ENCODE assay signal across 11 cellular contexts in the genomic region with DNA sequence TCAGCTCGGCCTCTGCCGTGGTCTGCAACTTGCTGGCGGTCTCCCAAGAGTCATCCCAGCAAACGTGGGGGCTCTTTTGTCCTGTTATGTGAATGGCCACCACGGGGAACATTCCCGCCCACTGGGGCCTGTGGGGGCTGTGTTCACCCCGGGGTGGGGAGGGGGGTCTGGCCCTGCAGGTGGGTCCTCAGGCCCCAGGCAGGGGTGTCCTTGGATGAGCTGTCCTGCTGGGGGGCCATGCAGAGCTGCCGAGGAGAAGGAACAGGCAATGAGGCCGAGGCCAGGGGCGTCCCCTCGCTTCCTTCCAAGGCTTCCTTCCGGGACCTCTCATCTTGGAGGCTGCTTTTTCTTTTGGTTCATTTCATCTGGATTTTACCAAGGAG. TPM values are rescaled to one million over a fixed set of nuclear protein-coding genes. Genes with fewer than 3 reads are reported as not detected.
DNase-seq lines count a peak whose midpoint lies in the region; ATAC-seq and TF ChIP-seq lines count a peak whose summit lies in the region.
"Had no signal": no experiment of that assay in that cellular context is flagged by ENCODE, and none has a peak within 500 bp of the region (broad histone marks: within the 10 kb centered on the region; RNA-seq: fewer than 3 reads in every experiment).

No MANE protein-coding gene starts in this region.

- intact Hi-C loops in natural killer cell (cut with micrococcal nuclease), result loop anchor here (5.0 kb wide), 1 partner anchor 1460 kb away; no protein-coding TSS in a partner anchor

- peak overlapping the region; percentile 71 for H2BK5ac ChIP-seq in mesenchymal stem cell (ENCODE audit: low read depth, low read length, poor library complexity, severe bottlenecking)

- in situ Hi-C loops in brain microvascular endothelial cell (cut with HindIII; ENCODE audit: low pct_ligation_motif_present, low sequenced_read_pairs), result no loop called here

- H3K4me1 ChIP-seq in SK-N-SH (ENCODE audit: control insufficient read depth in 1 of 2, insufficient read depth in 2 of 2, low read depth in 1 of 2, low read length in 1 of 2) (peaks cover 11 to 12% of the 10 kb centered on the region in 2 experiments), mesenchymal stem cell (ENCODE audit: control insufficient read depth, insufficient read depth, low read depth, low read length) (peaks cover 23% of the 10 kb centered on the region), subcutaneous abdominal adipose tissue (ENCODE audit: control insufficient read depth in 5 of 5, insufficient read depth in 5 of 5, low read length in 5 of 5) (peaks cover 2 to 19% (median 18%) of the 10 kb centered on the region in 5 donors)

- no peaks in the 10 kb centered on the region for H3K79me2 ChIP-seq in SK-N-SH (ENCODE audit: insufficient read depth)

- peak overlapping the region; percentile 64 for H2BK15ac ChIP-seq in mesenchymal stem cell (ENCODE audit: low read depth, poor library complexity, severe bottlenecking)

- no peak for TF ChIP-seq RAD21 in SK-N-SH (IDR thresholded peaks at IDR 0.05; ENCODE audit: low read length)

- H3K14ac ChIP-seq in mesenchymal stem cell (ENCODE audit: low read length in 2 of 2), result no peak overlapping the region

- 73% methylated on average over 12 of the region's 12 CpGs for WGBS in SK-N-SH (ENCODE audit: low lambda C conversion rate)
- WGBS in mesenchymal stem cell, result 64% methylated on average over 12 of the region's 12 CpGs

- CTCF ChIA-PET in SK-N-SH (lab: Yijun Ruan, JAX), result interaction anchor here (0.6 to 11.1 kb wide), 24 partner anchors 9 to 1618 kb away, joined by 3 to 244 read pairs (median 5); partner anchors contain the start of gene KLF6

- peak overlapping the region; percentile 7 to 51 for H2BK12ac ChIP-seq in mesenchymal stem cell (ENCODE audit: low read length in 2 of 2)

- H3K18ac ChIP-seq in mesenchymal stem cell (ENCODE audit: low read depth in 1 of 2, low read length in 2 of 2), result peak overlapping the region; percentile 53 to 76

- H4K20me1 ChIP-seq in SK-N-SH (ENCODE audit: insufficient read depth), result no peaks in the 10 kb centered on the region

- H3K36me3 ChIP-seq in SK-N-SH (replicated peaks in 1 of 2; ENCODE audit: control insufficient read depth in 1 of 2, insufficient read depth in 2 of 2, low read length in 1 of 2) (no peaks in the 10 kb centered on the region), brain microvascular endothelial cell (replicated peaks) (no peaks in the 10 kb centered on the region), mesenchymal stem cell (ENCODE audit: control insufficient read depth in 1 of 2, insufficient read depth in 2 of 2, low read depth in 1 of 2, low read length in 2 of 2) (peaks cover 0 to 2% of the 10 kb centered on the region in 2 experiments), subcutaneous abdominal adipose tissue (ENCODE audit: control insufficient read depth in 5 of 5, insufficient read depth in 5 of 5, low read length in 5 of 5) (no peaks in the 10 kb centered on the region)
- H3K36me3 ChIP-seq: thyroid gland had no signal

- H2AFZ ChIP-seq in SK-N-SH (ENCODE audit: low read depth) (peak overlapping the region; percentile 61; the same call in 1 of the 2 replicates), mesenchymal stem cell (ENCODE audit: low read depth, low read length) (no peak overlapping the region)

- no peaks in the 10 kb centered on the region for H3F3A ChIP-seq in SK-N-SH (replicated peaks; ENCODE audit: insufficient read depth)

- no peaks in the 10 kb centered on the region for H3K9me2 ChIP-seq in SK-N-SH

- H3K4me3 ChIP-seq in SK-N-SH (ENCODE audit: low read depth in 2 of 2, low read length in 1 of 2) (no peak overlapping the region), brain microvascular endothelial cell (ENCODE audit: low read depth, low read length) (peak overlapping the region; percentile 3), mesenchymal stem cell (ENCODE audit: insufficient read depth in 1 of 2, low read depth in 1 of 2, low read length in 2 of 2) (peak overlapping the region in 1 of 2 experiments; percentile 73), subcutaneous abdominal adipose tissue (ENCODE audit: low read depth in 1 of 5, low read length in 5 of 5) (peak overlapping the region in 4 of 5 donors; percentile 32 to 55 (median 51))
- H3K4me3 ChIP-seq: thyroid gland had no signal

- no peaks in the 10 kb centered on the region for H3K9me3 ChIP-seq in SK-N-SH
- H3K9me3 ChIP-seq in mesenchymal stem cell (ENCODE audit: control insufficient read depth, low read length), result no peaks in the 10 kb centered on the region
- no peaks in the 10 kb centered on the region for H3K9me3 ChIP-seq in subcutaneous abdominal adipose tissue (ENCODE audit: control insufficient read depth in 5 of 5, low read length in 5 of 5)
- H3K9me3 ChIP-seq: thyroid gland had no signal

- no peak overlapping the region for H3K4me3 Mint-ChIP-seq in type B pancreatic cell
- no peak overlapping the region for H3K4me3 Mint-ChIP-seq in natural killer cell

- no peak for TF ChIP-seq EP300 in SK-N-SH (IDR thresholded peaks at IDR 0.05; ENCODE audit: borderline replicate concordance in 1 of 2, low read depth in 1 of 2, low read length in 1 of 2)

- H3K4me2 ChIP-seq in SK-N-SH (peak overlapping the region; percentile 69; the same call in 1 of the 2 replicates), mesenchymal stem cell (ENCODE audit: low read length, poor library complexity, severe bottlenecking) (peak overlapping the region; percentile 20)

- no peaks in the 10 kb centered on the region for H3K36me3 Mint-ChIP-seq in type B pancreatic cell
- H3K36me3 Mint-ChIP-seq in natural killer cell, result no peaks in the 10 kb centered on the region

- H3K4me1 Mint-ChIP-seq in type B pancreatic cell (ENCODE audit: unreplicated experiment) (peaks cover 25% of the 10 kb centered on the region), natural killer cell (peaks cover 22 to 33% of the 10 kb centered on the region in 2 donors)

- H3K23ac ChIP-seq in mesenchymal stem cell (ENCODE audit: low read length in 2 of 2), result no peak overlapping the region

- DNase-seq in SK-N-SH (no peak), brain microvascular endothelial cell (no peak), mesenchymal stem cell (no peak), occipital lobe (lab: John Stamatoyannopoulos, UW) (no peak), type B pancreatic cell (ENCODE audit: extremely low spot score, unreplicated experiment) (no peak), natural killer cell (no peak)
- DNase-seq: DMS 273 treated with DMSO at 0.1 percent for 48 hours had no signal

- peak overlapping the region; percentile 63; the same call in 1 of the 2 replicates for H3K9ac ChIP-seq in SK-N-SH
- peak overlapping the region; percentile 70 for H3K9ac ChIP-seq in mesenchymal stem cell (ENCODE audit: low read length)
- no peak overlapping the region for H3K9ac ChIP-seq in subcutaneous abdominal adipose tissue (ENCODE audit: low read length in 5 of 5)

- H3K27ac Mint-ChIP-seq in type B pancreatic cell (no peak overlapping the region), natural killer cell (no peak overlapping the region)

- POLR2A ChIA-PET in SK-N-SH (lab: Yijun Ruan, JAX), result no interaction called here

- H3K27me3 ChIP-seq in SK-N-SH (ENCODE audit: insufficient read depth) (no peaks in the 10 kb centered on the region), brain microvascular endothelial cell (replicated peaks) (no peaks in the 10 kb centered on the region), mesenchymal stem cell (ENCODE audit: control insufficient read depth in 1 of 2, insufficient read depth in 1 of 2, low read length in 2 of 2) (peaks cover 6 to 31% of the 10 kb centered on the region in 2 experiments), subcutaneous abdominal adipose tissue (ENCODE audit: control insufficient read depth in 5 of 5, insufficient read depth in 4 of 5, low read length in 5 of 5) (peaks cover 0 to 8% (median 0%) of the 10 kb centered on the region in 5 donors)
- H3K27me3 ChIP-seq: thyroid gland had no signal

- no peaks in the 10 kb centered on the region for H3K79me1 ChIP-seq in mesenchymal stem cell (replicated peaks; ENCODE audit: low read length, poor library complexity, severe bottlenecking)

- H4K8ac ChIP-seq in mesenchymal stem cell (ENCODE audit: low read length), result peak overlapping the region; percentile 16

- H3K9me3 Mint-ChIP-seq in type B pancreatic cell, result no peaks in the 10 kb centered on the region
- no peaks in the 10 kb centered on the region for H3K9me3 Mint-ChIP-seq in natural killer cell

- ATAC-seq in SK-N-SH treated with all-trans-retinoic acid at 6 μM for 48 hours, result no peak
- ATAC-seq in natural killer cell, result no peak

- H3K4ac ChIP-seq in mesenchymal stem cell (ENCODE audit: low read depth in 1 of 2, low read length in 2 of 2), result peak overlapping the region in 1 of 2 experiments; percentile 20

- H3K27me3 Mint-ChIP-seq in type B pancreatic cell (peaks cover 17% of the 10 kb centered on the region), natural killer cell (ENCODE audit: low read depth in 2 of 2) (peaks cover 60 to 77% of the 10 kb centered on the region in 2 donors)

- H3K27ac ChIP-seq in SK-N-SH (ENCODE audit: low read depth in 2 of 2, low read length in 1 of 2) (peak overlapping the region; percentile 59 to 84), brain microvascular endothelial cell (peak overlapping the region; percentile 77), mesenchymal stem cell (ENCODE audit: low read length, poor library complexity, severe bottlenecking) (peak overlapping the region; percentile 77), subcutaneous abdominal adipose tissue (ENCODE audit: low read depth, low read length) (no peak overlapping the region)
- H3K27ac ChIP-seq: 22Rv1, thyroid gland had no signal

- peak overlapping the region; percentile 8 for H4K91ac ChIP-seq in mesenchymal stem cell (ENCODE audit: low read length)

- peak overlapping the region; percentile 76 for H2BK120ac ChIP-seq in mesenchymal stem cell (ENCODE audit: low read depth, low read length)

- peak overlapping the region; percentile 57 for H2AK5ac ChIP-seq in mesenchymal stem cell (ENCODE audit: low read length, severe bottlenecking)

- TF ChIP-seq CTCF in SK-N-SH (IDR thresholded peaks at IDR 0.05) (no peak), brain microvascular endothelial cell (IDR thresholded peaks at IDR 0.05; ENCODE audit: low read depth, low read length, missing control alignments) (no peak), type B pancreatic cell (conservative IDR thresholded peaks at IDR 0.05) (no peak), natural killer cell (IDR thresholded peaks at IDR 0.05) (no peak)

TF ChIP-seq in SK-N-SH treated with all-trans-retinoic acid at 6 μM for 48 hours, 23 proteins besides CTCF, POLR2A, EP300 and RAD21 (continues in another document):
- TF ChIP-seq PPARA (CRISPR knock-in tag; IDR thresholded peaks at IDR 0.05; ENCODE audit: borderline replicate concordance) (no peak), ZFP30 (CRISPR knock-in tag; IDR thresholded peaks at IDR 0.05) (no peak)

RNA-seq across cellular contexts. Expression of gene PITRM1, which starts 24.4 kb away (rescaled TPM):
- 45.9 and 79.6 TPM in 2 replicates for polyA plus RNA-seq in SK-N-SH (2012; rRNA removed)
- 46.3 and 52.8 TPM in 2 replicates for polyA plus RNA-seq in SK-N-SH (2012; cell fraction: cytosol; rRNA removed)
- 185 and 200 TPM in 2 replicates for polyA plus RNA-seq in SK-N-SH (2012; cell fraction: nucleus; rRNA removed)
- 53.6 TPM for polyA plus RNA-seq in mesenchymal stem cell (2013, experiment 1 of 2)
- polyA plus RNA-seq in mesenchymal stem cell (2013, experiment 2 of 2), result 50.9 TPM
- total RNA-seq in occipital lobe, result 38.8 TPM
- total RNA-seq in type B pancreatic cell (ENCODE audit: low replicate concordance), result 57.0 and 62.3 TPM in 2 replicates
- 10 to 100 TPM; 67.1 to 89.0 (median 70.6) TPM for total RNA-seq in natural killer cell

Comparison
In these comparisons a context has a peak if more than half of its experiments do, and no peak if none do; other contexts are left out.
1. H3K4me3 ChIP-seq: peak in brain microvascular endothelial cell (single experiment) and subcutaneous abdominal adipose tissue (4 of 5); none in SK-N-SH (0 of 2).
2. H3K9ac ChIP-seq: peak in SK-N-SH (single experiment) and mesenchymal stem cell (single experiment); none in subcutaneous abdominal adipose tissue (0 of 5).